In the genomic region with DNA sequence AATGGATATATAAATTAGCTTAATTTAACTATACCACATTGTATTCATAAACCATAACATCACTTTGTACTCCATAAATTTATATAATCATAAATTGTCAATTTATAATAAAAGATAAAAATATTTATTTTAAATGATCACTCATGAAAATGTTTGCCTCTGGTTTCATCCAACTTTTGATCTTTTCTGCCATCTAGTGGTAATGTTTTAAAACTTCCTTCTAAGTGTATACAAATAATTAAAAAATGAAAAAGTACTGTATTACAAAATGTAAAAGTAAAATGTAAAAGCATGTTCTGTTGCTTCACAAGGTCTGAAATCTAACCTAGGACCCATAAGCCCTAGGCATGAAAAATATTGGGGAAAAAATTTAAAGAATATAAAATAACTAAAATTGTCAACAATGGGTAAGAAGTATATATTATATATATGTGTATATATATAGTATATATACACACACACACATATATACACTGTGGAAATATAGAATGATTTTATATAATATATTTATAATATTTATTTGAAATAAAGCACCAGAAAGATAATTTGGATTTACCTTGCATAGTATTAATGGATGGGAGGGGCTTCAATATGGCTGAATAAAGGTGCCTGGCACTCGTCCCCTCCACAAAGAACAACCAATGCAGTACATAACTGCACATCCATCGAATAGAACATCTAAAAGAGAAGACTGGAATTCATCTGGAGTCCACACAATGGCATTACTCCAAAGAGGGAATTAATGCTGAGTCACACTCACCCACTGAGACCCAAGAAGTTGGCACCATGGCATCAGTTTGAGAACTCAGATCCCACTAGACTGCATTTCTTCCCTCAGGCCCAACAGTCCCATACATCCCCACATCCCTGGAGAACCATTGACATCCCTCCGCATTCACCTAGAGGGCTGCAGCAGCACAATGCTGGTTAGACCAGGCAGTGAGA, we compare ENCODE assay signal across 8 cellular contexts. TPM values are rescaled to one million over a fixed set of nuclear protein-coding genes. Genes with fewer than 3 reads are reported as not detected.
DNase-seq lines count a peak whose midpoint lies in the region; ATAC-seq and TF ChIP-seq lines count a peak whose summit lies in the region.

No MANE protein-coding gene starts in this region.

- no peaks in the 10 kb centered on the region for H3K9me3 ChIP-seq in lower lobe of right lung

- no peaks in the 10 kb centered on the region for H3K4me1 Mint-ChIP-seq in natural killer cell
- H3K4me1 Mint-ChIP-seq in natural killer cell treated with Interleukin-12 subunit alpha and Interleukin-12 subunit beta and Interleukin-15 and Interleukin-18, amount 100 ng/mL, for 72 hours (ENCODE audit: low read depth in 2 of 2) = peaks cover 0 to 2% of the 10 kb centered on the region in 2 donors

- H3K36me3 Mint-ChIP-seq in natural killer cell = no peaks in the 10 kb centered on the region
- H3K36me3 Mint-ChIP-seq in natural killer cell treated with Interleukin-12 subunit alpha and Interleukin-12 subunit beta and Interleukin-15 and Interleukin-18, amount 100 ng/mL, for 72 hours = no peaks in the 10 kb centered on the region

- no peak overlapping the region for H3K4me3 Mint-ChIP-seq in natural killer cell
- H3K4me3 Mint-ChIP-seq in natural killer cell treated with Interleukin-12 subunit alpha and Interleukin-12 subunit beta and Interleukin-15 and Interleukin-18, amount 100 ng/mL, for 72 hours = no peak overlapping the region

- no peak overlapping the region for H3K27ac ChIP-seq in lower lobe of right lung

- no peak for DNase-seq in natural killer cell
- no peak for DNase-seq in natural killer cell treated with Interleukin-12 subunit alpha and Interleukin-12 subunit beta and Interleukin-15 and Interleukin-18, amount 100 ng/mL, for 72 hours (ENCODE audit: low spot score)
- peak; percentile 13 for DNase-seq in NCI-H1694 treated with DMSO at 0.1 percent for 48 hours (lab: John Stamatoyannopoulos, UW)
- no peak for DNase-seq in astrocyte of the spinal cord (ENCODE audit: low read depth, low spot score)
- no peak for DNase-seq in lower lobe of right lung
- DNase-seq in stimulated activated CD4-positive, alpha-beta T cell treated with anti-CD3 and anti-CD28 coated beads, Interleukin-15, amount 100 ng/mL, for 24 hours = no peak
- DNase-seq in activated CD8-positive, alpha-beta memory T cell treated with anti-CD3 and anti-CD28 coated beads for 24 hours = no peak

- intact Hi-C loops in natural killer cell (cut with micrococcal nuclease) (loop anchor here (1.0 kb wide), 1 partner anchor 77 kb away; no protein-coding TSS in a partner anchor), lower lobe of right lung (cut with DNase I) (no loop called here)

- no peaks in the 10 kb centered on the region for H3K36me3 ChIP-seq in lower lobe of right lung

- no peaks in the 10 kb centered on the region for H3K4me1 ChIP-seq in lower lobe of right lung

- H3K27me3 ChIP-seq in lower lobe of right lung (ENCODE audit: low read depth) = no peaks in the 10 kb centered on the region

- H3K4me3 ChIP-seq in astrocyte of the spinal cord (ENCODE audit: low read depth, low read length) = no peak overlapping the region
- H3K4me3 ChIP-seq in lower lobe of right lung = no peak overlapping the region

- in situ Hi-C loops in astrocyte of the spinal cord (cut with HindIII; ENCODE audit: low sequenced_read_pairs) = loop anchor here (25.0 kb wide), 1 partner anchor 322 kb away; no protein-coding TSS in a partner anchor

- H3K27me3 Mint-ChIP-seq in natural killer cell (ENCODE audit: low read depth in 2 of 2) = peaks cover 19 to 33% of the 10 kb centered on the region in 2 donors
- H3K27me3 Mint-ChIP-seq in natural killer cell treated with Interleukin-12 subunit alpha and Interleukin-12 subunit beta and Interleukin-15 and Interleukin-18, amount 100 ng/mL, for 72 hours = peaks cover 22 to 38% of the 10 kb centered on the region in 2 donors

- TF ChIP-seq CTCF in natural killer cell (IDR thresholded peaks at IDR 0.05) (peak; percentile 86), astrocyte of the spinal cord (IDR thresholded peaks at IDR 0.05; ENCODE audit: low read depth, low read length) (peak; percentile 32), lower lobe of right lung (IDR thresholded peaks at IDR 0.05) (peak; percentile 61)

- ATAC-seq in natural killer cell = peak in 1 of 3 donors; percentile 45
- ATAC-seq in natural killer cell treated with Interleukin-12 subunit alpha and Interleukin-12 subunit beta and Interleukin-15 and Interleukin-18, amount 100 ng/mL, for 72 hours = no peak
- peak; percentile 56 to 58 for ATAC-seq in lower lobe of right lung
- no peak for ATAC-seq in GM21390 (IDR thresholded peaks at IDR 0.05; ENCODE audit: unreplicated experiment)

- H3K9me3 Mint-ChIP-seq in natural killer cell = no peaks in the 10 kb centered on the region
- H3K9me3 Mint-ChIP-seq in natural killer cell treated with Interleukin-12 subunit alpha and Interleukin-12 subunit beta and Interleukin-15 and Interleukin-18, amount 100 ng/mL, for 72 hours = no peaks in the 10 kb centered on the region

- no peak overlapping the region for H3K27ac Mint-ChIP-seq in natural killer cell
- no peak overlapping the region for H3K27ac Mint-ChIP-seq in natural killer cell treated with Interleukin-12 subunit alpha and Interleukin-12 subunit beta and Interleukin-15 and Interleukin-18, amount 100 ng/mL, for 72 hours

RNA-seq across cellular contexts. Expression of a gene that starts 32.5 kb away (rescaled TPM):
- total RNA-seq in natural killer cell (1,000 to 10,000 TPM in 1 of 3 donors, 100 to 1,000 TPM in 2; 362 to 1,065 (median 419) TPM), lower lobe of right lung (340 TPM)
- 10 to 100 TPM; 26.4 to 37.0 TPM for total RNA-seq in natural killer cell treated with Interleukin-12 subunit alpha and Interleukin-12 subunit beta and Interleukin-15 and Interleukin-18, amount 100 ng/mL, for 72 hours

Comparison
In these comparisons a context has a peak if more than half of its experiments do, and no peak if none do; other contexts are left out.
1. ATAC-seq: peak in lower lobe of right lung (2 of 2); none in natural killer cell treated with Interleukin-12 subunit alpha and Interleukin-12 subunit beta and Interleukin-15 and Interleukin-18, amount 100 ng/mL, for 72 hours (0 of 2) and GM21390 (single experiment).
2. CTCF ChIP-seq: peak in every context shown above with its lines; median percentile 86 in natural killer cell; 61 in lower lobe of right lung; 32 in astrocyte of the spinal cord.